In the genomic region with DNA sequence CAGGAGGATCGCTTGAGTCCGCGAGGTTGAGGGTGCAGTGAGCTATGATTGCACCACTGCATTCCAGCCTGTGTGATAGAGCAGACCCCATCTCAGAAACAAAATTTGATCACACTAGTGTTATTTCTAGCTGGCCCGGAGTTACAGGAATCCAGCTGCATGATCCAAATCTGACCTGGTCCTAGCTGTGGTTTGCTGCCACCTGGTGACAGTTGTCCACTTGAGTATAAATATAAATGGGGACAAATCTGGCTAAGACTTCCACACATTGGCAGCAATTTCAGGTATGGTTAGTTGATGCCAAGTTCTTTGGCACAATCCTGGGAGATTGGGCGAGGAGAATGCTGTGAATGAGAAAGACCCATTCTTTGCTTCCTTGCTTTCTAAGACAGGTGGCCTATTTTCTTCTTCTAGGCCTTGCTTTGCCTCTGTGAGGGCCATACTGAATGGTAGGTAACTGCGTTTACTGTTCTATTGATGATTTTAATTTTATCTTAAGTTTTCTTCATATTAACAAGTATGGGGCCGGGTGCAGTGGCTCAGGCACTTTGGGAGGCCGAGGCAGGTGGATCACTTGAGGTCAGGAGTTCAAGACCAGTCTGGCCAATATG, we compare ENCODE assay signal across 9 cellular contexts. TPM values are rescaled to one million over a fixed set of nuclear protein-coding genes. Genes with fewer than 3 reads are reported as not detected.
DNase-seq lines count a peak whose midpoint lies in the region; ATAC-seq, FAIRE-seq and TF ChIP-seq lines count a peak whose summit lies in the region.
"Had no signal": no experiment of that assay in that cellular context is flagged by ENCODE, and none has a peak within 500 bp of the region (broad histone marks: within the 10 kb centered on the region; RNA-seq: fewer than 3 reads in every experiment).

No MANE protein-coding gene starts in this region.

- H3K4me3 Mint-ChIP-seq in central memory CD8-positive, alpha-beta T cell = no peak overlapping the region

- intact Hi-C loops in kidney (cut with DNase I) = no loop called here

- peak; percentile 78 for FAIRE-seq in kidney (lab: Jason Lieb, UNC)

- no peak overlapping the region for H3K9ac ChIP-seq in kidney (ENCODE audit: low read length in 2 of 2)

- peak; percentile 24; the same call in 1 of the 2 replicates for TF ChIP-seq CTCF in WI38 (IDR thresholded peaks at IDR 0.05; ENCODE audit: low read depth, low read length)
- peak; percentile 85 for TF ChIP-seq CTCF in kidney (IDR thresholded peaks at IDR 0.05; ENCODE audit: borderline replicate concordance, extremely low read depth, insufficient read depth)

- H3K27me3 Mint-ChIP-seq in central memory CD8-positive, alpha-beta T cell = no peaks in the 10 kb centered on the region

- no peak overlapping the region for H3K27ac ChIP-seq in kidney (ENCODE audit: low read depth in 2 of 2, low read length in 2 of 2)

- H3K36me3 Mint-ChIP-seq in central memory CD8-positive, alpha-beta T cell (ENCODE audit: insufficient read depth) = no peaks in the 10 kb centered on the region

- no peak overlapping the region for H3K4me3 ChIP-seq in WI38 (ENCODE audit: low read depth, low read length)
- no peak overlapping the region for H3K4me3 ChIP-seq in kidney (ENCODE audit: low read length in 2 of 2)

- H3K4me1 ChIP-seq in kidney (ENCODE audit: control insufficient read depth in 1 of 2, insufficient read depth in 1 of 2, low read depth in 1 of 2, low read length in 2 of 2) = peaks cover 8 to 10% of the 10 kb centered on the region in 2 donors

- H3K36me3 ChIP-seq in kidney (ENCODE audit: control insufficient read depth in 1 of 2, insufficient read depth in 2 of 2, low read length in 2 of 2) = no peaks in the 10 kb centered on the region

- H3K4me1 Mint-ChIP-seq in central memory CD8-positive, alpha-beta T cell = peaks cover 23% of the 10 kb centered on the region

- peak; percentile 32 for ATAC-seq in central memory CD8-positive, alpha-beta T cell (replicated peaks; ENCODE audit: extremely low read depth, poor library complexity, severe bottlenecking)
- no peak for ATAC-seq in HG02870 (IDR thresholded peaks at IDR 0.05; ENCODE audit: unreplicated experiment)

- H3K9me3 ChIP-seq in kidney (ENCODE audit: control insufficient read depth in 1 of 2, low read length in 2 of 2) = no peaks in the 10 kb centered on the region

- DNase-seq in D341Med (ENCODE audit: low spot score) (peak; percentile 68), HUDEP-2 (lab: John Stamatoyannopoulos, UW; ENCODE audit: unreplicated experiment in 76 of 76) (peak in 51 of 76 experiments; percentile 1 to 61 (median 25)), kidney (no peak), NCI-H187 treated with DMSO at 0.1 percent for 48 hours (lab: John Stamatoyannopoulos, UW) (no peak)
- DNase-seq in central memory CD8-positive, alpha-beta T cell (ENCODE audit: low spot score in 2 of 2) = peak; percentile 33 to 35
- DNase-seq in stimulated activated CD4-positive, alpha-beta T cell treated with anti-CD3 and anti-CD28 coated beads, Interleukin-2, amount 100 ng/mL, for 24 hours = peak; percentile 40 to 55

- no peak overlapping the region for H3K27ac Mint-ChIP-seq in central memory CD8-positive, alpha-beta T cell (ENCODE audit: low read depth)

- H3K9me3 Mint-ChIP-seq in central memory CD8-positive, alpha-beta T cell = no peaks in the 10 kb centered on the region

RNA-seq across cellular contexts. Expression of a gene that starts 35.4 kb away (rescaled TPM):
- total RNA-seq in kidney = 32.2 TPM
- 26.1 TPM for polyA plus RNA-seq in kidney (ENCODE audit: insufficient read depth, low read depth, low replicate concordance)

RNA-seq across cellular contexts. Expression of a gene that starts 57.0 kb away (rescaled TPM):
- total RNA-seq in kidney = 0.79 TPM
- polyA plus RNA-seq in kidney (ENCODE audit: insufficient read depth, low read depth, low replicate concordance) = 2.8 TPM
- total RNA-seq: T-helper 1 cell treated with Interleukin-12 subunit alpha and Interleukin-12 subunit beta and Interleukin-4 antibody, amounts not matched to agents 30 ng/mL and 1 ng/mL, for 36 hours had no signal

Comparison
In these comparisons a context has a peak if more than half of its experiments do, and no peak if none do; other contexts are left out.
1. DNase-seq: peak in D341Med (single experiment), HUDEP-2 (51 of 76), central memory CD8-positive, alpha-beta T cell (2 of 2) and stimulated activated CD4-positive, alpha-beta T cell treated with anti-CD3 and anti-CD28 coated beads, Interleukin-2, amount 100 ng/mL, for 24 hours (2 of 2); none in kidney (single experiment) and NCI-H187 treated with DMSO at 0.1 percent for 48 hours (single experiment).